Comparison of ENCODE assay signal across 13 cellular contexts in genomic region chr11:133894956-133895549, GRCh38. TPM values are rescaled to one million over a fixed set of nuclear protein-coding genes. Genes with fewer than 3 reads are reported as not detected.
DNase-seq lines count a peak whose midpoint lies in the region; ATAC-seq, FAIRE-seq and TF ChIP-seq lines count a peak whose summit lies in the region.
"Had no signal": no experiment of that assay in that cellular context is flagged by ENCODE, and none has a peak within 500 bp of the region (broad histone marks: within the 10 kb centered on the region; RNA-seq: fewer than 3 reads in every experiment).

No MANE protein-coding gene starts in this region.

- no peak for FAIRE-seq in GM12878 (lab: Jason Lieb, UNC)
- FAIRE-seq: K562 had no signal

- no peaks in the 10 kb centered on the region for H3K36me3 ChIP-seq in GM12878 (ENCODE audit: control insufficient read depth in 2 of 2, insufficient read depth in 2 of 2, low read length in 1 of 2)

- peak; percentile 4 for DNase-seq in activated CD8-positive, alpha-beta memory T cell treated with anti-CD3 and anti-CD28 coated beads, Interleukin-2, amount 10 ng/mL, durations not matched to agents 7 days and 5 days
- no peak for DNase-seq in activated CD8-positive, alpha-beta memory T cell treated with anti-CD3 and anti-CD28 coated beads for 24 hours
- peak; percentile 24 for DNase-seq in GM12878 (ENCODE audit: low read depth, low spot score)
- DNase-seq in stimulated activated naive B cell treated with anti-CD40 and anti-IgM and Interleukin-4, amounts not matched to agents 10 μg/mL and 1 μg/mL and 100 μg/mL, for 72 hours: no peak
- no peak for DNase-seq in NCI-H146 (lab: John Stamatoyannopoulos, UW)
- no peak for DNase-seq in KG1 (lab: John Stamatoyannopoulos, UW)
- no peak for DNase-seq in cerebellar cortex (ENCODE audit: low spot score)
- DNase-seq: stimulated activated naive CD8-positive, alpha-beta T cell treated with anti-CD3 and anti-CD28 coated beads, Interleukin-15, amount 100 ng/mL, for 72 hours had no signal

- no peak for TF ChIP-seq CTCF in GM12878 (IDR thresholded peaks at IDR 0.05 in 2 of 3, conservative IDR thresholded peaks at IDR 0.05 in 1 of 3; ENCODE audit: control insufficient read depth in 2 of 3, extremely low read depth in 1 of 3, insufficient read depth in 1 of 3, low read depth in 3 of 3, low read length in 3 of 3)

- no peak for TF ChIP-seq EP300 in GM12878 (IDR thresholded peaks at IDR 0.05; ENCODE audit: borderline replicate concordance in 1 of 2, control insufficient read depth in 1 of 2, low read depth in 2 of 2, low read length in 2 of 2)

- SMC1A ChIA-PET in GM12878 (lab: Charles Lee; ENCODE audit: uncharacterized antibody, unreplicated experiment): no interaction called here

- BruUV-seq in GM12878 (replicated peaks; lab: Mats Ljungman, UMichigan): no TSS peak

- no peaks in the 10 kb centered on the region for H3K27me3 ChIP-seq in GM12878 (replicated peaks in 1 of 2; ENCODE audit: control insufficient read depth in 2 of 2, insufficient read depth in 2 of 2, low read length in 1 of 2)

- peak overlapping the region; percentile 53; the same call in 1 of the 2 replicates for H3K4me2 ChIP-seq in GM12878 (ENCODE audit: control insufficient read depth, insufficient read depth)

- no peak overlapping the region for H2AFZ ChIP-seq in GM12878 (ENCODE audit: control insufficient read depth, low read depth, low read length)

- no peaks in the 10 kb centered on the region for H3K27me3 Mint-ChIP-seq in activated CD8-positive, alpha-beta memory T cell treated with anti-CD3 and anti-CD28 coated beads, Interleukin-2, amount 10 ng/mL, durations not matched to agents 7 days and 5 days
- no peaks in the 10 kb centered on the region for H3K27me3 Mint-ChIP-seq in stimulated activated naive B cell treated with anti-CD40 and anti-IgM and Interleukin-4, amounts not matched to agents 10 μg/mL and 1 μg/mL and 100 μg/mL, for 72 hours

- H3K27ac Mint-ChIP-seq in activated CD8-positive, alpha-beta memory T cell treated with anti-CD3 and anti-CD28 coated beads, Interleukin-2, amount 10 ng/mL, durations not matched to agents 7 days and 5 days: no peak overlapping the region
- no peak overlapping the region for H3K27ac Mint-ChIP-seq in stimulated activated naive B cell treated with anti-CD40 and anti-IgM and Interleukin-4, amounts not matched to agents 10 μg/mL and 1 μg/mL and 100 μg/mL, for 72 hours
- H3K27ac Mint-ChIP-seq: stimulated activated naive CD8-positive, alpha-beta T cell treated with anti-CD3 and anti-CD28 coated beads, Interleukin-15, amount 100 ng/mL, for 72 hours had no signal

- no peaks in the 10 kb centered on the region for H4K20me1 ChIP-seq in GM12878 (ENCODE audit: control insufficient read depth, insufficient read depth)

- H3K9ac ChIP-seq in GM12878 (ENCODE audit: control insufficient read depth, insufficient read depth, low read length): no peak overlapping the region

- RAD21 ChIA-PET in GM12878 (lab: Charles Lee; ENCODE audit: unreplicated experiment): no interaction called here

- ATAC-seq in activated CD8-positive, alpha-beta memory T cell treated with anti-CD3 and anti-CD28 coated beads, Interleukin-2, amount 10 ng/mL, durations not matched to agents 7 days and 5 days: no peak
- ATAC-seq in HG02885 (IDR thresholded peaks at IDR 0.05; ENCODE audit: poor library complexity, unreplicated experiment) (peak; percentile 41), GM12878 (peak; percentile 76)
- peak; percentile 43 to 66 for ATAC-seq in stimulated activated naive B cell treated with anti-CD40 and anti-IgM and Interleukin-4, amounts not matched to agents 10 μg/mL and 1 μg/mL and 100 μg/mL, for 72 hours (replicated peaks)
- ATAC-seq: K562; Panc1; sciatic nerve; stimulated activated naive CD8-positive, alpha-beta T cell treated with anti-CD3 and anti-CD28 coated beads, Interleukin-15, amount 100 ng/mL, for 72 hours had no signal

- peaks cover 21% of the 10 kb centered on the region for H3K4me1 ChIP-seq in GM12878 (ENCODE audit: control insufficient read depth, insufficient read depth, low read length)

- H3K4me1 Mint-ChIP-seq in activated CD8-positive, alpha-beta memory T cell treated with anti-CD3 and anti-CD28 coated beads, Interleukin-2, amount 10 ng/mL, durations not matched to agents 7 days and 5 days: peaks cover 8% of the 10 kb centered on the region
- peaks cover 0 to 5% of the 10 kb centered on the region in 2 donors for H3K4me1 Mint-ChIP-seq in stimulated activated naive B cell treated with anti-CD40 and anti-IgM and Interleukin-4, amounts not matched to agents 10 μg/mL and 1 μg/mL and 100 μg/mL, for 72 hours
- H3K4me1 Mint-ChIP-seq: stimulated activated naive CD8-positive, alpha-beta T cell treated with anti-CD3 and anti-CD28 coated beads, Interleukin-15, amount 100 ng/mL, for 72 hours had no signal

- H3K36me3 Mint-ChIP-seq in activated CD8-positive, alpha-beta memory T cell treated with anti-CD3 and anti-CD28 coated beads, Interleukin-2, amount 10 ng/mL, durations not matched to agents 7 days and 5 days: peaks cover 2% of the 10 kb centered on the region
- no peaks in the 10 kb centered on the region for H3K36me3 Mint-ChIP-seq in stimulated activated naive B cell treated with anti-CD40 and anti-IgM and Interleukin-4, amounts not matched to agents 10 μg/mL and 1 μg/mL and 100 μg/mL, for 72 hours

- in situ Hi-C loops in GM12878 (cut with MboI): no loop called here

- no peaks in the 10 kb centered on the region for H3K9me3 Mint-ChIP-seq in activated CD8-positive, alpha-beta memory T cell treated with anti-CD3 and anti-CD28 coated beads, Interleukin-2, amount 10 ng/mL, durations not matched to agents 7 days and 5 days (ENCODE audit: low read depth)
- H3K9me3 Mint-ChIP-seq in stimulated activated naive B cell treated with anti-CD40 and anti-IgM and Interleukin-4, amounts not matched to agents 10 μg/mL and 1 μg/mL and 100 μg/mL, for 72 hours: peaks cover 1 to 4% of the 10 kb centered on the region in 2 donors
- H3K9me3 Mint-ChIP-seq: stimulated activated naive CD8-positive, alpha-beta T cell treated with anti-CD3 and anti-CD28 coated beads, Interleukin-15, amount 100 ng/mL, for 72 hours had no signal

- 19% methylated on average over 12 of the region's 13 CpGs for WGBS in GM12878 (ENCODE audit: insufficient coverage, insufficient replicate concordance, low lambda C conversion rate, missing lambda C conversion rate)

- no peak for TF ChIP-seq POLR2A in GM12878 (IDR thresholded peaks at IDR 0.05; ENCODE audit: low read depth, low read length)

- no peak for TF ChIP-seq RAD21 in GM12878 (IDR thresholded peaks at IDR 0.05; ENCODE audit: insufficient read depth, low read depth, low read length)

- POLR2A ChIA-PET in GM12878 (lab: Charles Lee): no interaction called here

- H3K4me3 ChIP-seq in GM12878: no peak overlapping the region
- H3K4me3 ChIP-seq: K562 had no signal

- no peaks in the 10 kb centered on the region for H3K79me2 ChIP-seq in GM12878 (ENCODE audit: control insufficient read depth, insufficient read depth, low read length)

- CTCF ChIA-PET in activated CD8-positive, alpha-beta memory T cell treated with anti-CD3 and anti-CD28 coated beads, Interleukin-2, amount 10 ng/mL, durations not matched to agents 7 days and 5 days (lab: Charles Lee): no interaction called here
- CTCF ChIA-PET in GM12878 (lab: Yijun Ruan, JAX): no interaction called here

- H3K4me3 Mint-ChIP-seq in activated CD8-positive, alpha-beta memory T cell treated with anti-CD3 and anti-CD28 coated beads, Interleukin-2, amount 10 ng/mL, durations not matched to agents 7 days and 5 days: no peak overlapping the region
- H3K4me3 Mint-ChIP-seq in stimulated activated naive B cell treated with anti-CD40 and anti-IgM and Interleukin-4, amounts not matched to agents 10 μg/mL and 1 μg/mL and 100 μg/mL, for 72 hours: no peak overlapping the region
- H3K4me3 Mint-ChIP-seq: stimulated activated naive CD8-positive, alpha-beta T cell treated with anti-CD3 and anti-CD28 coated beads, Interleukin-15, amount 100 ng/mL, for 72 hours had no signal

- no peaks in the 10 kb centered on the region; the same call in 2 of the 3 replicates for H3K9me3 ChIP-seq in GM12878 (replicated peaks; ENCODE audit: control insufficient read depth, insufficient read depth, low read length)

- intact Hi-C loops in GM12878 (cut with micrococcal nuclease; ENCODE audit: unreplicated experiment): no loop called here

- H3K27ac ChIP-seq in GM12878 (ENCODE audit: control insufficient read depth, insufficient read depth): no peak overlapping the region

TF ChIP-seq in GM12878, 131 proteins besides CTCF, POLR2A, EP300 and RAD21 (continues in another document):
- no peak for TF ChIP-seq GABPA (IDR thresholded peaks at IDR 0.05; ENCODE audit: low read depth)
- peak; percentile 71 for TF ChIP-seq TCF12 (IDR thresholded peaks at IDR 0.05; ENCODE audit: low read depth, low read length)
- no peak for TF ChIP-seq BCL3 (IDR thresholded peaks at IDR 0.05; ENCODE audit: borderline replicate concordance, insufficient read depth, low read depth, low read length, poor library complexity, severe bottlenecking)

RNA-seq across cellular contexts. Expression of gene SPATA19, which starts 49.7 kb away (rescaled TPM):
- total RNA-seq in activated CD8-positive, alpha-beta memory T cell treated with anti-CD3 and anti-CD28 coated beads, Interleukin-2, amount 10 ng/mL, durations not matched to agents 7 days and 5 days: not detected
- not detected in 2 replicates for total RNA-seq in GM12878 (2013; cell fraction: nucleolus; rRNA removed)
- total RNA-seq in GM12878 (2014; rRNA removed) (not detected in 2 replicates), GM12878 (2014; rRNA removed; fragmentation: Illumina TruSeq; extraction: Trizol) (not detected in 2 replicates), GM12878 (2021) (not detected in 2 replicates)
- polyA plus RNA-seq in GM12878 (2011; ENCODE audit: low read depth): not detected
- polyA plus RNA-seq in GM12878 (2011; rRNA removed) (not detected in 2 replicates), GM12878 (2014; fragmentation: Illumina TruSeq; extraction: Trizol) (not detected in 2 replicates), GM12878 (2014; fragmentation: Nextera tagmentation; extraction: Ambion mirVana) (not detected), GM12878 (2014; rRNA removed) (not detected in 2 replicates), GM12878 (2016; fragmentation: Nextera tagmentation; extraction: Ambion mirVana) (not detected)
- not detected in 2 replicates for polyA plus RNA-seq in GM12878 (2011; cell fraction: cytosol; rRNA removed)
- not detected in 2 replicates for polyA plus RNA-seq in GM12878 (2011; cell fraction: nucleus; rRNA removed)
- not detected in 2 replicates for polyA plus RNA-seq in GM12878 (2012)
- not detected in 2 replicates for polyA minus RNA-seq in GM12878 (2011; rRNA and poly(A)+ RNA removed)
- polyA minus RNA-seq in GM12878 (2011; cell fraction: cytosol; rRNA and poly(A)+ RNA removed): not detected in 2 replicates
- not detected in 2 replicates for polyA minus RNA-seq in GM12878 (2011; cell fraction: nucleus; rRNA and poly(A)+ RNA removed)
- total RNA-seq: K562, sciatic nerve had no signal
- polyA plus RNA-seq: AG04450, K562 had no signal

Comparison
In these comparisons a context has a peak if more than half of its experiments do, and no peak if none do; other contexts are left out.
1. DNase-seq: peak in activated CD8-positive, alpha-beta memory T cell treated with anti-CD3 and anti-CD28 coated beads, Interleukin-2, amount 10 ng/mL, durations not matched to agents 7 days and 5 days (single experiment) and GM12878 (single experiment); none in activated CD8-positive, alpha-beta memory T cell treated with anti-CD3 and anti-CD28 coated beads for 24 hours (single experiment), stimulated activated naive B cell treated with anti-CD40 and anti-IgM and Interleukin-4, amounts not matched to agents 10 μg/mL and 1 μg/mL and 100 μg/mL, for 72 hours (single experiment), NCI-H146 (single experiment), KG1 (single experiment) and cerebellar cortex (single experiment).